ENCODE assay signal across 19 cellular contexts in genomic region chr21:19268634-19269138, GRCh38.
DNase-seq lines count a peak whose midpoint lies in the region; ATAC-seq, FAIRE-seq and TF ChIP-seq lines count a peak whose summit lies in the region.
"Had no signal": no experiment of that assay in that cellular context is flagged by ENCODE, and none has a peak within 500 bp of the region (broad histone marks: within the 10 kb centered on the region; RNA-seq: fewer than 3 reads in every experiment).

No MANE protein-coding gene starts in this region.

- intact Hi-C loops in GM12878 (cut with micrococcal nuclease; ENCODE audit: unreplicated experiment) (no loop called here), Calu3 (cut with micrococcal nuclease; ENCODE audit: unreplicated experiment) (no loop called here)

- BruUV-seq in GM12878 (replicated peaks; lab: Mats Ljungman, UMichigan), result no TSS peak
- no TSS peak for BruUV-seq in Calu3 (replicated peaks; lab: Mats Ljungman, UMichigan)

- H3K9ac ChIP-seq in MM.1S (ENCODE audit: low read length), result no peak overlapping the region
- no peak overlapping the region for H3K9ac ChIP-seq in GM12878 (ENCODE audit: control insufficient read depth, insufficient read depth, low read length)
- H3K9ac ChIP-seq: BLaER1 treated with 17β-estradiol and CSF1 and Interleukin-3, amounts not matched to agents 10 nM and 100 nM had no signal

- no peaks in the 10 kb centered on the region for H3K4me1 ChIP-seq in GM23338 (ENCODE audit: insufficient read depth)
- no peaks in the 10 kb centered on the region for H3K4me1 ChIP-seq in MM.1S (ENCODE audit: low read length)
- H3K4me1 ChIP-seq in GM12878 (ENCODE audit: control insufficient read depth, insufficient read depth, low read length), result no peaks in the 10 kb centered on the region
- no peaks in the 10 kb centered on the region for H3K4me1 ChIP-seq in osteoblast (ENCODE audit: insufficient read depth, low read length)
- H3K4me1 ChIP-seq: BLaER1 treated with 17β-estradiol and CSF1 and Interleukin-3, amounts not matched to agents 10 nM and 100 nM had no signal

- no peak for ATAC-seq in GM23338
- peak; percentile 44 for ATAC-seq in GM12878
- ATAC-seq: CD8-positive, alpha-beta T cell had no signal

- H3K79me2 ChIP-seq in GM23338 (replicated peaks; ENCODE audit: insufficient read depth) (no peaks in the 10 kb centered on the region), MM.1S (ENCODE audit: low read length) (no peaks in the 10 kb centered on the region), GM12878 (ENCODE audit: control insufficient read depth, insufficient read depth, low read length) (no peaks in the 10 kb centered on the region), osteoblast (ENCODE audit: insufficient read depth, low read length) (no peaks in the 10 kb centered on the region)

- H3K36me3 ChIP-seq in GM23338 (ENCODE audit: insufficient read depth) (no peaks in the 10 kb centered on the region), MM.1S (replicated peaks; ENCODE audit: insufficient read depth, low read length) (no peaks in the 10 kb centered on the region), GM12878 (ENCODE audit: control insufficient read depth in 2 of 2, insufficient read depth in 2 of 2, low read length in 1 of 2) (no peaks in the 10 kb centered on the region), osteoblast (ENCODE audit: insufficient read depth, low read length) (no peaks in the 10 kb centered on the region)
- H3K36me3 ChIP-seq: BLaER1 treated with 17β-estradiol and CSF1 and Interleukin-3, amounts not matched to agents 10 nM and 100 nM had no signal

- RAD21 ChIA-PET in GM12878 (lab: Charles Lee; ENCODE audit: unreplicated experiment), result no interaction called here

- H3F3A ChIP-seq in GM23338 (replicated peaks; ENCODE audit: low read depth) (no peaks in the 10 kb centered on the region), MM.1S (ENCODE audit: insufficient read depth, low read length) (no peaks in the 10 kb centered on the region)

- DNase-seq in GM23338 (ENCODE audit: low spot score), result no peak
- peak; percentile 7 for DNase-seq in MM.1S
- DNase-seq in SK-N-DZ (ENCODE audit: low spot score), result peak; percentile 24
- no peak for DNase-seq in GM12878 (ENCODE audit: low read depth, low spot score)
- no peak for DNase-seq in Calu3
- DNase-seq in NCI-H2081 treated with DMSO at 0.1 percent for 48 hours (lab: John Stamatoyannopoulos, UW), result no peak
- DNase-seq in hepatic stellate cell (ENCODE audit: low spot score), result no peak
- DNase-seq in osteoblast (ENCODE audit: insufficient read length, low spot score, missing footprints), result no peak
- DNase-seq: CD8-positive, alpha-beta T cell; COR-L47; DMS153; DMS79; GDM1; HCEC 1CT had no signal

- H3K4me3 Mint-ChIP-seq in GM23338 (no peak overlapping the region), Calu3 (ENCODE audit: low read depth, unreplicated experiment) (no peak overlapping the region)
- H3K4me3 Mint-ChIP-seq: B cell; CD8-positive, alpha-beta T cell had no signal

- no peaks in the 10 kb centered on the region for H3K4me1 Mint-ChIP-seq in GM23338
- no peaks in the 10 kb centered on the region for H3K4me1 Mint-ChIP-seq in Calu3 (ENCODE audit: low read depth, unreplicated experiment)
- H3K4me1 Mint-ChIP-seq: B cell had no signal

- H3K27me3 ChIP-seq in GM23338 (ENCODE audit: insufficient read depth) (no peaks in the 10 kb centered on the region), MM.1S (replicated peaks; ENCODE audit: insufficient read depth, low read length) (no peaks in the 10 kb centered on the region), GM12878 (replicated peaks in 1 of 2; ENCODE audit: control insufficient read depth in 2 of 2, insufficient read depth in 2 of 2, low read length in 1 of 2) (no peaks in the 10 kb centered on the region), osteoblast (ENCODE audit: insufficient read depth, low read length) (no peaks in the 10 kb centered on the region)
- H3K27me3 ChIP-seq: BLaER1 treated with 17β-estradiol and CSF1 and Interleukin-3, amounts not matched to agents 10 nM and 100 nM had no signal

- no peaks in the 10 kb centered on the region for H3K27me3 Mint-ChIP-seq in GM23338 (ENCODE audit: insufficient read depth, low read depth, poor library complexity)
- no peaks in the 10 kb centered on the region for H3K27me3 Mint-ChIP-seq in Calu3 (ENCODE audit: unreplicated experiment)
- H3K27me3 Mint-ChIP-seq: B cell had no signal

- no peak for TF ChIP-seq RAD21 in GM12878 (IDR thresholded peaks at IDR 0.05; ENCODE audit: insufficient read depth, low read depth, low read length)

- no peak for TF ChIP-seq POLR2A in GM12878 (IDR thresholded peaks at IDR 0.05; ENCODE audit: low read depth, low read length)

- no peak overlapping the region for H3K27ac ChIP-seq in GM23338 (ENCODE audit: low read depth)
- H3K27ac ChIP-seq in MM.1S (ENCODE audit: low read length), result no peak overlapping the region
- no peak overlapping the region for H3K27ac ChIP-seq in GM12878 (ENCODE audit: control insufficient read depth, insufficient read depth)
- H3K27ac ChIP-seq in osteoblast (ENCODE audit: low read depth, low read length), result no peak overlapping the region
- H3K27ac ChIP-seq: BLaER1 treated with 17β-estradiol and CSF1 and Interleukin-3, amounts not matched to agents 10 nM and 100 nM had no signal

- H3K4me3 ChIP-seq in GM23338 (no peak overlapping the region), MM.1S (ENCODE audit: low read length) (no peak overlapping the region), GM12878 (no peak overlapping the region), osteoblast (ENCODE audit: insufficient read depth, low read length) (no peak overlapping the region)
- H3K4me3 ChIP-seq: BLaER1 treated with 17β-estradiol and CSF1 and Interleukin-3, amounts not matched to agents 10 nM and 100 nM had no signal

- SMC1A ChIA-PET in GM12878 (lab: Charles Lee; ENCODE audit: uncharacterized antibody, unreplicated experiment), result interaction anchor here (1.6 kb wide), 1 partner anchor 11 kb away, joined by 6 read pairs; no protein-coding TSS in a partner anchor

- in situ Hi-C loops in GM12878 (cut with MboI), result no loop called here

- no peaks in the 10 kb centered on the region for H3K9me3 ChIP-seq in MM.1S (replicated peaks; ENCODE audit: insufficient read depth, low read length)
- H3K9me3 ChIP-seq in GM12878 (replicated peaks; ENCODE audit: control insufficient read depth, insufficient read depth, low read length), result no peaks in the 10 kb centered on the region
- H3K9me3 ChIP-seq in osteoblast (ENCODE audit: low read depth, low read length), result peaks cover 4% of the 10 kb centered on the region
- H3K9me3 ChIP-seq: BLaER1 treated with 17β-estradiol and CSF1 and Interleukin-3, amounts not matched to agents 10 nM and 100 nM had no signal

- no peak for TF ChIP-seq CTCF in GM23338 (conservative IDR thresholded peaks at IDR 0.05; ENCODE audit: low read depth in 2 of 2)
- no peak for TF ChIP-seq CTCF in MM.1S (IDR thresholded peaks at IDR 0.05; ENCODE audit: low read length)
- TF ChIP-seq CTCF in GM12878 (IDR thresholded peaks at IDR 0.05 in 2 of 3, conservative IDR thresholded peaks at IDR 0.05 in 1 of 3; ENCODE audit: control insufficient read depth in 2 of 3, extremely low read depth in 1 of 3, insufficient read depth in 1 of 3, low read depth in 3 of 3, low read length in 3 of 3), result no peak
- TF ChIP-seq CTCF in Calu3 (IDR thresholded peaks at IDR 0.05; ENCODE audit: unreplicated experiment), result no peak
- TF ChIP-seq CTCF in osteoblast (IDR thresholded peaks at IDR 0.05; ENCODE audit: extremely low read depth, low read depth, low read length), result no peak

- H3K4me2 ChIP-seq in GM23338 (no peak overlapping the region), MM.1S (ENCODE audit: low read depth, low read length) (no peak overlapping the region), GM12878 (ENCODE audit: control insufficient read depth, insufficient read depth) (no peak overlapping the region), osteoblast (ENCODE audit: insufficient read depth, low read length) (no peak overlapping the region)
- H3K4me2 ChIP-seq: BLaER1 treated with 17β-estradiol and CSF1 and Interleukin-3, amounts not matched to agents 10 nM and 100 nM had no signal

- WGBS in GM12878 (ENCODE audit: insufficient coverage, insufficient replicate concordance, low lambda C conversion rate, missing lambda C conversion rate), result 0% methylated on average over 3 of the region's 3 CpGs

- CTCF ChIA-PET in GM12878 (lab: Yijun Ruan, JAX) (no interaction called here), Calu3 (lab: Charles Lee) (no interaction called here)

- H3K27ac Mint-ChIP-seq in GM23338, result no peak overlapping the region
- no peak overlapping the region for H3K27ac Mint-ChIP-seq in Calu3 (ENCODE audit: unreplicated experiment)
- H3K27ac Mint-ChIP-seq: B cell; CD8-positive, alpha-beta T cell had no signal

- H2AFZ ChIP-seq in GM23338 (0 out of 2 replicates have a peak overlapping the region, but pooled peaks have one; percentile 28), MM.1S (ENCODE audit: low read length) (no peak overlapping the region), GM12878 (ENCODE audit: control insufficient read depth, low read depth, low read length) (no peak overlapping the region), osteoblast (ENCODE audit: low read length) (no peak overlapping the region)

- POLR2A ChIA-PET in GM12878 (lab: Charles Lee), result no interaction called here

- H3K9me2 ChIP-seq in GM23338 (ENCODE audit: insufficient read depth), result no peaks in the 10 kb centered on the region
- H3K9me2 ChIP-seq in MM.1S (replicated peaks; ENCODE audit: insufficient read depth, low read length), result no peaks in the 10 kb centered on the region

- H3K36me3 Mint-ChIP-seq in GM23338 (ENCODE audit: low read depth) (no peaks in the 10 kb centered on the region), Calu3 (ENCODE audit: insufficient read depth, unreplicated experiment) (no peaks in the 10 kb centered on the region)
- H3K36me3 Mint-ChIP-seq: CD8-positive, alpha-beta T cell had no signal

- H3K9me3 Mint-ChIP-seq in GM23338, result no peaks in the 10 kb centered on the region
- peaks cover 3% of the 10 kb centered on the region for H3K9me3 Mint-ChIP-seq in Calu3 (ENCODE audit: low read depth, unreplicated experiment)

- TF ChIP-seq EP300 in GM12878 (IDR thresholded peaks at IDR 0.05; ENCODE audit: borderline replicate concordance in 1 of 2, control insufficient read depth in 1 of 2, low read depth in 2 of 2, low read length in 2 of 2), result no peak

- no peak for FAIRE-seq in GM12878 (lab: Jason Lieb, UNC)
- FAIRE-seq: GM12891, GM19239, H54 had no signal

- H4K20me1 ChIP-seq in GM23338 (replicated peaks; ENCODE audit: insufficient read depth) (no peaks in the 10 kb centered on the region), MM.1S (ENCODE audit: insufficient read depth, low read length) (no peaks in the 10 kb centered on the region), GM12878 (ENCODE audit: control insufficient read depth, insufficient read depth) (no peaks in the 10 kb centered on the region), osteoblast (ENCODE audit: insufficient read depth, low read length) (no peaks in the 10 kb centered on the region)
- H4K20me1 ChIP-seq: BLaER1 treated with 17β-estradiol and CSF1 and Interleukin-3, amounts not matched to agents 10 nM and 100 nM had no signal

TF ChIP-seq in GM23338, 12 proteins besides CTCF, POLR2A, EP300 and RAD21:
- no peak for TF ChIP-seq NANOG (IDR thresholded peaks at IDR 0.05; ENCODE audit: borderline replicate concordance)
TF ChIP-seq in GM23338: peak in this region for 0.

TF ChIP-seq in GM12878, 131 proteins besides CTCF, POLR2A, EP300 and RAD21 (continues in another document):
- TF ChIP-seq TCF3 (IDR thresholded peaks at IDR 0.05; ENCODE audit: borderline replicate concordance, insufficient read depth, low read depth, low read length) (no peak), ZNF207 (IDR thresholded peaks at IDR 0.05; ENCODE audit: borderline replicate concordance) (no peak)

Comparison
In these comparisons a context has a peak if more than half of its experiments do, and no peak if none do; other contexts are left out.
1. DNase-seq: peak in MM.1S (single experiment) and SK-N-DZ (single experiment); none in GM23338 (single experiment), GM12878 (single experiment), Calu3 (single experiment), NCI-H2081 treated with DMSO at 0.1 percent for 48 hours (single experiment), hepatic stellate cell (single experiment) and osteoblast (single experiment).